Comparison of ENCODE assay signal across 26 cellular contexts in genomic region chr7:8423057-8423456, GRCh38. TPM values are rescaled to one million over a fixed set of nuclear protein-coding genes. Genes with fewer than 3 reads are reported as not detected.
"Had no signal": no experiment of that assay in that cellular context is flagged by ENCODE, and none has a peak within 500 bp of the region (broad histone marks: within the 10 kb centered on the region; RNA-seq: fewer than 3 reads in every experiment).

No MANE protein-coding gene starts in this region.

- H3K4me1 ChIP-seq: left ventricle myocardium inferior, prostate gland, testis, vagina had no signal

- H3K27me3 ChIP-seq: ovary, testis, vagina had no signal

- H3K9me3 ChIP-seq: left ventricle myocardium inferior, neutrophil, ovary, prostate gland, testis, vagina had no signal

- H3K4me3 ChIP-seq: coronary artery, left ventricle myocardium inferior, ovary, prostate gland, testis, vagina had no signal

- DNase-seq: activated CD4-positive, alpha-beta memory T cell treated with anti-CD3 and anti-CD28 coated beads, Interleukin-2, amount 10 ng/mL, durations not matched to agents 7 days and 5 days; activated CD4-positive, alpha-beta T cell treated with anti-CD3 and anti-CD28 coated beads, Interleukin-2, amount 10 ng/mL, durations not matched to agents 24 days and 14 days; activated effector memory CD4-positive, alpha-beta T cell treated with Interleukin-2 at 50 U/mL for 16 hours; activated naive CD4-positive, alpha-beta T cell treated with anti-CD3 and anti-CD28 coated beads for 36 hours; activated T-cell treated with anti-CD3 and anti-CD28 coated beads, Interleukin-2, amount 50 U/mL, for 72 hours; amygdala; cerebellar nuclear complex; erythroblast; foreskin fibroblast; left ventricle myocardium inferior; midbrain; ovary; stimulated activated CD4-positive, alpha-beta T cell treated with anti-CD3 and anti-CD28 coated beads, Interleukin-2, amount 100 ng/mL, for 48 hours; stimulated activated CD8-positive, alpha-beta memory T cell treated with anti-CD3 and anti-CD28 coated beads, Interleukin-4, amount 100 ng/mL, for 48 hours; stimulated activated naive CD4-positive, alpha-beta T cell; testis; trophoblast cell had no signal

- H3K36me3 ChIP-seq: left ventricle myocardium inferior, neutrophil, ovary, prostate gland, vagina had no signal

- ATAC-seq: activated CD4-positive, CD25-positive, alpha-beta regulatory T cell treated with anti-CD3 and anti-CD28 coated beads, Interleukin-2, amount 50 U/mL, for 24 hours; activated T-cell treated with anti-CD3 and anti-CD28 coated beads, Interleukin-2, amount 50 U/mL, for 72 hours had no signal

- H3K27ac ChIP-seq: coronary artery, left ventricle myocardium inferior, neutrophil, ovary, prostate gland, testis, vagina had no signal

RNA-seq across cellular contexts. Expression of gene NXPH1, which starts 10.4 kb away (rescaled TPM):
- total RNA-seq: activated CD4-positive, alpha-beta memory T cell treated with anti-CD3 and anti-CD28 coated beads, Interleukin-2, amount 10 ng/mL, durations not matched to agents 7 days and 5 days; activated CD4-positive, alpha-beta T cell treated with anti-CD3 and anti-CD28 coated beads, Interleukin-2, amount 10 ng/mL, durations not matched to agents 24 days and 14 days; activated naive CD4-positive, alpha-beta T cell treated with anti-CD3 and anti-CD28 coated beads for 36 hours; activated T-cell treated with anti-CD3 and anti-CD28 coated beads, Interleukin-2, amount 50 U/mL, for 72 hours; fibroblast of lung; glomerular endothelial cell; kidney epithelial cell; left ventricle myocardium inferior; lung microvascular endothelial cell; ovary; prostate gland had no signal
- polyA plus RNA-seq: fibroblast of lung had no signal
